Comparison of ENCODE assay signal across 1 cellular context in the genomic region with DNA sequence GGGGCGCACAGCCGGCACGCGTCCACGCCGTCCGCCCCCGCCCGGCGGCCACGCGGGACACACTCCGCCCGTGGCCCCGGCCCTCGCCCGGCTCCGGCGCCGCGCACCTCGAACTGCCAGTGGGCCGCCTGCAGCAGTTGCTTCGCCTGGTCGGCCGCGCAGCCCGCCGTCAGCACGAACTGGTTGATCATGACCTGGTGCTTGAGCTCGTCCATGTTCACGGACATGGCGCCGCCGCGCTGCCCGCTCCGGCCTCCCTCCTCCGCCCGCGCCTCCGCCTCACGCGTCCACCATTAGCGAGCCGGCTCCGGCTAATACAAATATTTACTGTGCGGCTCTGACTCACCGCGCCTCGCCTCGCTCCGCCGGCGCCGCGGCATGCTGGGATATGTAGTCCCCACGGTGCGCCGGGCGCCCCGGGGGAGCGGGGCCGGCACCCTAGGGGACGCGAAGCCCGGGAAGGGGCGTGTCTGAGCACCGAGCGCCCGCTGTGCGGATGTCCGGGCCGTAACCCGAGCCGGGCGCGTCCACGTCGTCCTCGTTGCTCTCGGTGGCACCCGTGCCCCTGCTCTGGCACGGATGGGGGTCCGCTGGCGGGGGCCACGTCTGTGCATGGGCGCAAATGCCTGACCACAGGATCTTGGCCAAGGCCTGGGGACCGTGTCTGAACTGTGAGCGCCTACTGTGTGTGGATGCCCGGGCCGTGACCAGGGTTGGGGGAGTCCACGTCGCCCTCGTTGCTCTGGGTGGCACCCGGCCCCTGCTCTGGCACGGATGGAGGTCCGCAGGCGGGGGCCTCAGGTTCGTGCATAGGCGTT.
TF ChIP-seq lines count a peak whose summit lies in the region.

TSS of gene UBALD1 (minus strand) at position 318 of the 818 bp plus-strand sequence. CDS start at position 227, 91 bp downstream.

TF ChIP-seq in GM23338, 12 proteins besides CTCF, POLR2A, EP300 and RAD21:
- TF ChIP-seq ZNF462 (CRISPR knock-in tag; IDR thresholded peaks at IDR 0.05) (no peak), ETS1 (IDR thresholded peaks at IDR 0.05) (peak; percentile 92), POLR2AphosphoS5 (IDR thresholded peaks at IDR 0.05; ENCODE audit: low read depth) (peak; percentile 89), CREB1 (CRISPR knock-in tag; IDR thresholded peaks at IDR 0.05; ENCODE audit: low read depth) (peak; percentile 77)
